Comparison of ENCODE assay signal across 2 cellular contexts in the genomic region with DNA sequence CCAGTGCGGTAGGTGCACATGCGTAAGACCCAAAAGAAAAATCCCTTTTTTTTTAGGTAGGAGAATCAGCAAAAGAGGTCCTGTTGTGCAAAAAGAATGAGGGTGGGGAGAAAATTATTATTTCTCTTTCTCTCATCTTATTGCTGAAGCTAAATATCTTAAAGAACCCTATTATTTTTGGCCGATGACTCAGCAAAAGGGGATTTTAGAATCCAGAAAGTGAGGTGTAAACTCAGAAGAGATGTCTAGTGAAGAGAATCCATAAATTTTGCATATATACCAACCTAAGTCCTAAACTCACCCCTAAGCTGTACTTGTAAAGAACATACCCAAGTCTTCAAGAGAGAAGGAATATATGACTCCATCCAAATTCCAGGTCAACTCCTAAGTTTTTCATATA.
A peak's percentile ranks its signal among the peaks of the same experiment; 100 is the strongest.
TF ChIP-seq lines count a peak whose summit lies in the region.

No MANE protein-coding gene starts in this region.

TF ChIP-seq in A549, 52 proteins besides CTCF, POLR2A, EP300 and RAD21:
- no peak for TF ChIP-seq KDM1A (IDR thresholded peaks at IDR 0.05; ENCODE audit: low read depth)
- no peak for TF ChIP-seq BCL3 (IDR thresholded peaks at IDR 0.05)
- TF ChIP-seq MAFK (IDR thresholded peaks at IDR 0.05; ENCODE audit: partially characterized antibody): peak; percentile 28

TF ChIP-seq in H1, 55 proteins besides CTCF, POLR2A, EP300 and RAD21:
- TF ChIP-seq ASH2L (IDR thresholded peaks at IDR 0.05; ENCODE audit: low read length) (no peak), MAFK (IDR thresholded peaks at IDR 0.05; ENCODE audit: low read depth, low read length) (peak; percentile 17; the same call in 1 of the 2 replicates)
